Comparison of ENCODE assay signal across 11 cellular contexts in the genomic region with DNA sequence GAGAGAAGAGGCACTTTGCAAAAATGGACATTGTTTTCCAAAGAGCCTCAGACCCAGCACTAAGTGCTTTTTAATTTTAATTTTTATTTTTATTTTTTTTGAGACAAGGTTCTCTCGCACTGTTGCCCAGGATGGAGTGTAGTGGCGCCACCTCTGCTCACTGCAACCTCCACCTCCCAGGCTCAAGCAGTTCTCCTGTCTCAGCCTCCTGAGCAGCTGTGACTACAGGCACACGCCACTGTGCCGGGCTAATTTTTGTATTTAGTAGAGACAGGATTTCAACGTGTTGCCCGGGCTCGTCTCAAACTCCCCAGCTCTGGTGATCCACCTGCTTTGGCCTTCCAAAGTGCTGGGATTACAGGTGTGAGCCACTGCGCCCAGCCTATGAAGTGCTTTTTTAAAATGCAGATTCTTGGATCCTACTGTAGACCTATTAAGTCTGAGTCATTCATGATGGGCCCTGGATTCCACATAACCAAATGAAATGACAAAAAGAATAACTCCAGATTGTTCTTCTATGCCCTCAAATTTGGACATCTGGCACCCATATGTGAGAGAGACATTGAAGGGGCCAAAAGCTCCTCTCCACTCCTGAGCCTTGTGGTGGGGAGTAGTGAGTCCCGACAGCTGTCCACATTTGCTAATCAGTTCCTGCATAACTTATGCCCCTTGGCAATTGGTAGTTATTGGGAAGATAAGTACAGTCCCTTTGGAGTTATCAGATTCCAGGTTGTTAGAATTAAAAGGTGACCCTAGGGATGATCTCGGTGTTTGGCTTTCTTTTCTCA. TPM values are rescaled to one million over a fixed set of nuclear protein-coding genes. Genes with fewer than 3 reads are reported as not detected.
A peak's percentile ranks its signal among the peaks of the same experiment; 100 is the strongest.
DNase-seq lines count a peak whose midpoint lies in the region; ATAC-seq and TF ChIP-seq lines count a peak whose summit lies in the region.
"Had no signal": no experiment of that assay in that cellular context is flagged by ENCODE, and none has a peak within 500 bp of the region (broad histone marks: within the 10 kb centered on the region; RNA-seq: fewer than 3 reads in every experiment).

No MANE protein-coding gene starts in this region.

- peak; percentile 31 for ATAC-seq in SK-N-SH treated with all-trans-retinoic acid at 6 μM for 48 hours
- ATAC-seq in Right ventricle myocardium inferior: no peak
- ATAC-seq in HG03097 (IDR thresholded peaks at IDR 0.05; ENCODE audit: low FRiP score, unreplicated experiment): no peak
- ATAC-seq in HG02885 (IDR thresholded peaks at IDR 0.05; ENCODE audit: poor library complexity, unreplicated experiment): no peak
- ATAC-seq in GM21723 (IDR thresholded peaks at IDR 0.05; ENCODE audit: unreplicated experiment): no peak

- DNase-seq in HCEC 1CT (peak; percentile 76), fibroblast of villous mesenchyme (ENCODE audit: low read depth) (peak; percentile 81), Right ventricle myocardium inferior (ENCODE audit: missing footprints) (no peak)
- DNase-seq: MG63, OCI-M1, thyroid gland had no signal

- no peak overlapping the region for H2AFZ ChIP-seq in ACC112 (ENCODE audit: low read length, unreplicated experiment)

- H3K27me3 ChIP-seq in ACC112 (ENCODE audit: insufficient read depth, low read length): no peaks in the 10 kb centered on the region
- H3K27me3 ChIP-seq: MG63, thyroid gland had no signal

- H3K79me2 ChIP-seq in ACC112 (ENCODE audit: control insufficient read depth, insufficient read depth, low read length, unreplicated experiment): peaks cover 84% of the 10 kb centered on the region

- no peak overlapping the region for H3K27ac ChIP-seq in ACC112 (ENCODE audit: low read depth, low read length)
- H3K27ac ChIP-seq: thyroid gland had no signal

- H3K4me3 ChIP-seq in ACC112 (ENCODE audit: low read depth, low read length) (peak overlapping the region; percentile 98; the same call in 1 of the 2 replicates), fibroblast of villous mesenchyme (ENCODE audit: low read depth, low read length) (peak overlapping the region; percentile 14)
- H3K4me3 ChIP-seq: MG63, thyroid gland had no signal

- H3K36me3 ChIP-seq in ACC112 (ENCODE audit: insufficient read depth, low read length): peaks cover 9% of the 10 kb centered on the region; the same call in 1 of the 2 replicates
- H3K36me3 ChIP-seq: MG63, thyroid gland had no signal

- no peak for TF ChIP-seq CTCF in fibroblast of villous mesenchyme (IDR thresholded peaks at IDR 0.05; ENCODE audit: insufficient read depth, low read depth, low read length)

- H3K4me1 ChIP-seq in ACC112 (ENCODE audit: control insufficient read depth, insufficient read depth, low read length, unreplicated experiment): peaks cover 41% of the 10 kb centered on the region

- intact Hi-C loops in Right ventricle myocardium inferior (cut with DNase I): no loop called here

TF ChIP-seq in SK-N-SH treated with all-trans-retinoic acid at 6 μM for 48 hours, 23 proteins besides CTCF, POLR2A, EP300 and RAD21:
- peak; percentile 95 for TF ChIP-seq TCF4 (CRISPR knock-in tag; IDR thresholded peaks at IDR 0.05; ENCODE audit: borderline replicate concordance)
- no peak for TF ChIP-seq ZNF8 (CRISPR knock-in tag; IDR thresholded peaks at IDR 0.05)
- peak; percentile 41; the same call in 1 of the 2 replicates for TF ChIP-seq SNAI2 (CRISPR knock-in tag; IDR thresholded peaks at IDR 0.05)
- TF ChIP-seq TSHZ2 (CRISPR knock-in tag; IDR thresholded peaks at IDR 0.05): peak; percentile 75; the same call in 1 of the 2 replicates
- TF ChIP-seq ZNF565 (CRISPR knock-in tag; conservative IDR thresholded peaks at IDR 0.05; ENCODE audit: low read depth): no peak
- peak; percentile 65 for TF ChIP-seq ISL1 (CRISPR knock-in tag; IDR thresholded peaks at IDR 0.05)

RNA-seq across cellular contexts. Expression of gene NOCT, which starts 3.6 kb away (rescaled TPM):
- total RNA-seq in fibroblast of villous mesenchyme (27.7 and 61.7 TPM in 2 replicates), Right ventricle myocardium inferior (8.5 TPM)
